In the genomic region with DNA sequence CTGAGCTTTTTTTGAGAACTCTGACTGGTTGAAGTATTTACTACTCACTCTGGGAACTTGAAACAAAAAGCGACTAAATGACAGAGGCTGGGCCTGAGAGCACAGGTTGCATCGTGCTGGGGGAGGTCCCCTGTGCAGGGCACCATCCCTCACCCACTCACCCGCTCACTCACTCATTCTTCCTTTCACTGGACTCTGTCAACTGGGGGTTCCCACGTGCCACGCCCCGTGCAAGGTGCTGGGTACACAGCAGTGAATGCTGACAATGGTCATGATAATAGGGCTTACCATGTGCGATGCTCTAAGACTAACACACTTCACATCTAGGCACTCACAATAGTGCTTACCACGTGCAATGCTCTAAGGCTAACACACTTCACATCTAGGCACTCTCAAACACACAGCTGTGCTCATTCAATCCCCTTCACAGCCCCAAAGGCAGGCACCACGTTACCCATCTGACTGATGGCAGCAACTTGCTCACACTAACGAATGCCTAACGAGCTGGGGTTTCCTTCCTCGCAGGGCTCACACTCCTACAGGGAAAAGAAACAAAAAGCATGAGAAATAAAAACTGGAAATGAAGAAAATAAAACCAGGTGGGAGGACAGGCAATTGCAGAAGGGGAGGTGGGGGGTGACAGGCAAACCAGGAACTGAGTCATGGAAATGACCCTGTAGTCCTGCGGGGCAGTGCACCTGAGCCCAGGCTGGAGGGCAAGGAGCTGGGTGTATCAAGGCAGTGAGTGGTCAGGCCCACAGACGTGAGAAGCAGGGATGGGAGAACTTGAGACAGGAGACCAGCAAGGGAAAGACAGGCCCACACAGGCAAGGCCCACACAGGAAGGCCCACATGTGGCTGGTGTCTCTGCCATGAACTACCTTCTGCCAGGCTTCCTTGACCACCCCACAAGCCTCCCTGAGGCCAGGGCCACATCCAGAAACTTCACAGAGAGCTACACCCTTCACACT, we compare ENCODE assay signal across 15 cellular contexts.
DNase-seq lines count a peak whose midpoint lies in the region; ATAC-seq lines count a peak whose summit lies in the region.
"Had no signal": no experiment of that assay in that cellular context is flagged by ENCODE, and none has a peak within 500 bp of the region (broad histone marks: within the 10 kb centered on the region; RNA-seq: fewer than 3 reads in every experiment).

No MANE protein-coding gene starts in this region.

- peaks cover 4% of the 10 kb centered on the region for H3K9me3 Mint-ChIP-seq in activated T-helper 2 cell treated with anti-CD3 and anti-CD28 coated beads, Interferon-gamma antibody, Interleukin-2, Interleukin-4, amounts not matched to agents 10 μg/mL and 5 μg/mL and 100 μg/mL, durations not matched to agents 14 hours and 24 hours and 36 hours
- H3K9me3 Mint-ChIP-seq in natural killer cell treated with Interleukin-12 subunit alpha and Interleukin-12 subunit beta and Interleukin-15 and Interleukin-18, amount 100 ng/mL, for 72 hours, result no peaks in the 10 kb centered on the region
- H3K9me3 Mint-ChIP-seq: activated T-cell treated with anti-CD3 and anti-CD28 coated beads, Interleukin-2, amount 50 U/mL, for 24 hours; T-cell had no signal

- intact Hi-C loops in left ventricle myocardium superior (cut with micrococcal nuclease), result no loop called here
- intact Hi-C loops in Right ventricle myocardium inferior (cut with DNase I), result no loop called here
- intact Hi-C loops in activated T-helper 2 cell treated with anti-CD3 and anti-CD28 coated beads, Interferon-gamma antibody, Interleukin-2, Interleukin-4, amounts not matched to agents 10 μg/mL and 5 μg/mL and 100 μg/mL, durations not matched to agents 14 hours and 24 hours and 36 hours (cut with micrococcal nuclease), result no loop called here

- no peak overlapping the region for H3K4me3 Mint-ChIP-seq in activated T-helper 2 cell treated with anti-CD3 and anti-CD28 coated beads, Interferon-gamma antibody, Interleukin-2, Interleukin-4, amounts not matched to agents 10 μg/mL and 5 μg/mL and 100 μg/mL, durations not matched to agents 14 hours and 24 hours and 36 hours (ENCODE audit: low read depth)
- H3K4me3 Mint-ChIP-seq in natural killer cell treated with Interleukin-12 subunit alpha and Interleukin-12 subunit beta and Interleukin-15 and Interleukin-18, amount 100 ng/mL, for 72 hours, result no peak overlapping the region
- H3K4me3 Mint-ChIP-seq: activated T-cell treated with anti-CD3 and anti-CD28 coated beads, Interleukin-2, amount 50 U/mL, for 24 hours; T-cell had no signal

- H3K36me3 Mint-ChIP-seq in activated T-helper 2 cell treated with anti-CD3 and anti-CD28 coated beads, Interferon-gamma antibody, Interleukin-2, Interleukin-4, amounts not matched to agents 10 μg/mL and 5 μg/mL and 100 μg/mL, durations not matched to agents 14 hours and 24 hours and 36 hours (ENCODE audit: low read depth), result no peaks in the 10 kb centered on the region
- no peaks in the 10 kb centered on the region for H3K36me3 Mint-ChIP-seq in natural killer cell treated with Interleukin-12 subunit alpha and Interleukin-12 subunit beta and Interleukin-15 and Interleukin-18, amount 100 ng/mL, for 72 hours
- H3K36me3 Mint-ChIP-seq: T-cell had no signal

- no peak overlapping the region for H3K27ac Mint-ChIP-seq in activated T-helper 2 cell treated with anti-CD3 and anti-CD28 coated beads, Interferon-gamma antibody, Interleukin-2, Interleukin-4, amounts not matched to agents 10 μg/mL and 5 μg/mL and 100 μg/mL, durations not matched to agents 14 hours and 24 hours and 36 hours
- H3K27ac Mint-ChIP-seq in natural killer cell treated with Interleukin-12 subunit alpha and Interleukin-12 subunit beta and Interleukin-15 and Interleukin-18, amount 100 ng/mL, for 72 hours, result no peak overlapping the region
- H3K27ac Mint-ChIP-seq: activated T-cell treated with anti-CD3 and anti-CD28 coated beads, Interleukin-2, amount 50 U/mL, for 24 hours; T-cell had no signal

- no peaks in the 10 kb centered on the region for H3K27me3 Mint-ChIP-seq in activated T-helper 2 cell treated with anti-CD3 and anti-CD28 coated beads, Interferon-gamma antibody, Interleukin-2, Interleukin-4, amounts not matched to agents 10 μg/mL and 5 μg/mL and 100 μg/mL, durations not matched to agents 14 hours and 24 hours and 36 hours (ENCODE audit: low read depth)
- H3K27me3 Mint-ChIP-seq in natural killer cell treated with Interleukin-12 subunit alpha and Interleukin-12 subunit beta and Interleukin-15 and Interleukin-18, amount 100 ng/mL, for 72 hours, result peaks cover 9 to 33% of the 10 kb centered on the region in 2 donors

- DNase-seq in left ventricle myocardium superior, result peak; percentile 7
- no peak for DNase-seq in Right ventricle myocardium inferior (ENCODE audit: missing footprints)
- DNase-seq in activated T-helper 2 cell treated with anti-CD3 and anti-CD28 coated beads, Interferon-gamma antibody, Interleukin-2, Interleukin-4, amounts not matched to agents 10 μg/mL and 5 μg/mL and 100 μg/mL, durations not matched to agents 14 hours and 24 hours and 36 hours (ENCODE audit: low spot score), result peak; percentile 6
- no peak for DNase-seq in natural killer cell treated with Interleukin-12 subunit alpha and Interleukin-12 subunit beta and Interleukin-15 and Interleukin-18, amount 100 ng/mL, for 72 hours (ENCODE audit: low spot score)
- peak; percentile 32 for DNase-seq in ureter (ENCODE audit: low spot score)
- DNase-seq in NCI-H187 (lab: John Stamatoyannopoulos, UW), result no peak
- DNase-seq: cerebellar nuclear complex, COR-L47, NCI-H1417 treated with DMSO at 0.1 percent for 48 hours, RPMI8226 had no signal

- H3K4me1 Mint-ChIP-seq in activated T-helper 2 cell treated with anti-CD3 and anti-CD28 coated beads, Interferon-gamma antibody, Interleukin-2, Interleukin-4, amounts not matched to agents 10 μg/mL and 5 μg/mL and 100 μg/mL, durations not matched to agents 14 hours and 24 hours and 36 hours (ENCODE audit: low read depth), result no peaks in the 10 kb centered on the region
- no peaks in the 10 kb centered on the region for H3K4me1 Mint-ChIP-seq in natural killer cell treated with Interleukin-12 subunit alpha and Interleukin-12 subunit beta and Interleukin-15 and Interleukin-18, amount 100 ng/mL, for 72 hours (ENCODE audit: low read depth in 2 of 2)
- H3K4me1 Mint-ChIP-seq: T-cell had no signal

- no peak for ATAC-seq in left ventricle myocardium superior
- no peak for ATAC-seq in Right ventricle myocardium inferior
- peak; percentile 14 to 43 for ATAC-seq in natural killer cell treated with Interleukin-12 subunit alpha and Interleukin-12 subunit beta and Interleukin-15 and Interleukin-18, amount 100 ng/mL, for 72 hours
- ATAC-seq in HG02678 (IDR thresholded peaks at IDR 0.05; ENCODE audit: unreplicated experiment), result no peak
- ATAC-seq: GM12878, psoas muscle, T-cell had no signal

Comparison
In these comparisons a context has a peak if more than half of its experiments do, and no peak if none do; other contexts are left out.
1. DNase-seq: peak in left ventricle myocardium superior (single experiment), activated T-helper 2 cell treated with anti-CD3 and anti-CD28 coated beads, Interferon-gamma antibody, Interleukin-2, Interleukin-4, amounts not matched to agents 10 μg/mL and 5 μg/mL and 100 μg/mL, durations not matched to agents 14 hours and 24 hours and 36 hours (single experiment) and ureter (single experiment); none in Right ventricle myocardium inferior (single experiment), natural killer cell treated with Interleukin-12 subunit alpha and Interleukin-12 subunit beta and Interleukin-15 and Interleukin-18, amount 100 ng/mL, for 72 hours (single experiment) and NCI-H187 (0 of 2).
2. ATAC-seq: peak in natural killer cell treated with Interleukin-12 subunit alpha and Interleukin-12 subunit beta and Interleukin-15 and Interleukin-18, amount 100 ng/mL, for 72 hours (2 of 2); none in left ventricle myocardium superior (single experiment), Right ventricle myocardium inferior (single experiment) and HG02678 (single experiment).